1 cellular context compared by ENCODE assay signal in the genomic region with DNA sequence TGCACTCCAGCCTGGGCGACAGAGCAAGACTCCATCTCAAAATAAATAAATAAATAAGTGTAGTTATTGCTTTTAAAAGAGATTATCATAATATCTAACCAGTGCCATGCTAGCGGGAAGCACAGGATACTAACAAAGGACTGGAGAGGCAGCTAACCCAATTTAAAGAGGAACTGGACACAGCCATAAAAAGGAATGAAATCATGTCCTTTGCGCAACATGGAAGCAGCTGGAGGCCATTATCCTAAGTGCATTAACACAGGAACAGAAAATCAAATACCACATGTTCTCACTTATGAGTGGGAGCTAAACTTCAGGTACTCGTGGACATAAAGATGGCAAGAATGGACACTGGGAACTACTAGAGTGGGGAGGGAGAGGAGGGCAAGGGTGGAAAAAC.
A peak's percentile ranks its signal among the peaks of the same experiment; 100 is the strongest.
TF ChIP-seq lines count a peak whose summit lies in the region.

No MANE protein-coding gene starts in this region.

TF ChIP-seq in K562, 482 proteins besides CTCF, POLR2A, EP300 and RAD21:
- TF ChIP-seq CEBPB (tag; IDR thresholded peaks at IDR 0.05) (0 out of 2 replicates have a peak, but pooled peaks have one; percentile 30), HMGN3 (IDR thresholded peaks at IDR 0.05; ENCODE audit: borderline replicate concordance, extremely low read depth, insufficient read length, low read depth, low read length) (no peak)
